ENCODE assay signal across 11 cellular contexts in genomic region chr11:74141274-74141695, GRCh38. TPM values are rescaled to one million over a fixed set of nuclear protein-coding genes. Genes with fewer than 3 reads are reported as not detected.
DNase-seq lines count a peak whose midpoint lies in the region; ATAC-seq, FAIRE-seq and TF ChIP-seq lines count a peak whose summit lies in the region.
"Had no signal": no experiment of that assay in that cellular context is flagged by ENCODE, and none has a peak within 500 bp of the region (broad histone marks: within the 10 kb centered on the region; RNA-seq: fewer than 3 reads in every experiment).

No MANE protein-coding gene starts in this region.

- H2BK120ac ChIP-seq in mesendoderm (ENCODE audit: low read depth, low read length), result peak overlapping the region; percentile 38

- in situ Hi-C loops in K562 (cut with MboI), result no loop called here

- peaks cover 20% of the 10 kb centered on the region for H3K36me3 Mint-ChIP-seq in Caco-2 (ENCODE audit: insufficient read depth, unreplicated experiment)

- H3K9ac ChIP-seq in K562 (ENCODE audit: insufficient read depth in 1 of 2, low read depth in 2 of 2, low read length in 2 of 2) (no peak overlapping the region), mesendoderm (ENCODE audit: low read length) (no peak overlapping the region)
- H3K9ac ChIP-seq: BLaER1 had no signal

- H3K27me3 ChIP-seq in Caco-2 (replicated peaks; ENCODE audit: control insufficient read depth, insufficient read depth, low read length) (no peaks in the 10 kb centered on the region), K562 (ENCODE audit: control insufficient read depth in 2 of 2, insufficient read depth in 2 of 2, low read length in 2 of 2) (no peaks in the 10 kb centered on the region), mesendoderm (ENCODE audit: insufficient read depth, low read length, poor library complexity) (no peaks in the 10 kb centered on the region)
- H3K27me3 ChIP-seq: BLaER1 had no signal

- H4K20me1 ChIP-seq in K562 (replicated peaks; ENCODE audit: control insufficient read depth, insufficient read depth, low read length), result no peaks in the 10 kb centered on the region
- H4K20me1 ChIP-seq: BLaER1 had no signal

- H3K79me2 ChIP-seq in K562 (ENCODE audit: control insufficient read depth, insufficient read depth, low read length) (no peaks in the 10 kb centered on the region), mesendoderm (ENCODE audit: control insufficient read depth, insufficient read depth, low read length) (no peaks in the 10 kb centered on the region)

- POLR2A ChIA-PET in Caco-2 (lab: Charles Lee), result no interaction called here
- POLR2A ChIA-PET in K562 (lab: Yijun Ruan, JAX), result interaction anchor here (0.6 kb wide), 1 partner anchor 8 kb away, joined by 4 read pairs; no protein-coding TSS in a partner anchor

- no peaks in the 10 kb centered on the region for H3K79me1 ChIP-seq in mesendoderm (ENCODE audit: low read length)

- TF ChIP-seq POLR2A in K562 (conservative IDR thresholded peaks at IDR 0.05), result no peak

- H3K9me3 ChIP-seq in Caco-2 (no peaks in the 10 kb centered on the region), K562 (replicated peaks; ENCODE audit: control insufficient read depth, insufficient read depth, low read depth, low read length) (no peaks in the 10 kb centered on the region)
- H3K9me3 ChIP-seq: BLaER1 had no signal

- 85% methylated on average over 2 of the region's 2 CpGs for WGBS in K562 (ENCODE audit: insufficient coverage, low coverage, missing lambda C conversion rate)
- WGBS in mesendoderm (ENCODE audit: extremely low coverage, insufficient coverage, low lambda C conversion rate), result no CpG with 5 or more reads among the region's 2 CpGs

- H3K4ac ChIP-seq in mesendoderm (ENCODE audit: low read depth, low read length), result peak overlapping the region; percentile 12

- H3K4me1 ChIP-seq in Caco-2 (peaks cover 41% of the 10 kb centered on the region), K562 (replicated peaks in 1 of 2; ENCODE audit: control insufficient read depth in 2 of 2, insufficient read depth in 2 of 2, low read length in 2 of 2) (peaks cover 0 to 17% of the 10 kb centered on the region in 2 experiments; a peak in 2 of 5 replicates), mesendoderm (ENCODE audit: control insufficient read depth, low read depth, low read length) (no peaks in the 10 kb centered on the region)
- H3K4me1 ChIP-seq: BLaER1 had no signal

- H3K4me3 ChIP-seq in Caco-2 (ENCODE audit: low read depth, low read length) (no peak overlapping the region), K562 (no peak overlapping the region), mesendoderm (ENCODE audit: low read length) (no peak overlapping the region)
- H3K4me3 ChIP-seq: BLaER1 had no signal

- H3K27ac Mint-ChIP-seq in Caco-2 (ENCODE audit: unreplicated experiment), result peak overlapping the region; percentile 95

- H3K4me2 ChIP-seq in K562 (ENCODE audit: insufficient read depth, low read length) (no peak overlapping the region), mesendoderm (ENCODE audit: low read length) (no peak overlapping the region)
- H3K4me2 ChIP-seq: BLaER1 had no signal

- no TSS peak for BruUV-seq in Caco-2 (replicated peaks; lab: Mats Ljungman, UMichigan)
- BruUV-seq in K562 (replicated peaks; lab: Mats Ljungman, UMichigan), result no TSS peak

- FAIRE-seq in K562 (lab: Jason Lieb, UNC), result no peak

- DNase-seq in Caco-2 (peak in 1 of 2 experiments; percentile 32), HT1080 (ENCODE audit: low read depth) (peak; percentile 30), K562 (ENCODE audit: extremely low read depth in 1 of 4, low spot score in 3 of 4) (no peak), mesendoderm (peak; percentile 18), ureter (ENCODE audit: low spot score) (no peak)
- DNase-seq in activated T-cell treated with anti-CD3 and anti-CD28 coated beads, Interleukin-2, amount 50 U/mL, for 48 hours, result no peak
- DNase-seq: posterior cingulate gyrus, T1000 had no signal

- intact Hi-C loops in Caco-2 (cut with micrococcal nuclease; ENCODE audit: unreplicated experiment) (no loop called here), K562 (cut with micrococcal nuclease) (no loop called here)

- no peak for TF ChIP-seq EP300 in K562 (IDR thresholded peaks at IDR 0.05; ENCODE audit: low read length)

- no peak overlapping the region for H3K56ac ChIP-seq in mesendoderm (ENCODE audit: low read length)

- H3K18ac ChIP-seq in mesendoderm (ENCODE audit: low read length), result no peak overlapping the region

- no peaks in the 10 kb centered on the region for H3K27me3 Mint-ChIP-seq in Caco-2 (ENCODE audit: insufficient read depth, unreplicated experiment)

- no peaks in the 10 kb centered on the region for H3K9me1 ChIP-seq in K562 (ENCODE audit: control insufficient read depth, insufficient read depth, low read length)

- no peak for TF ChIP-seq RAD21 in K562 (CRISPR knock-in tag; conservative IDR thresholded peaks at IDR 0.05 in 1 of 2, IDR thresholded peaks at IDR 0.05 in 1 of 2)

- no peak overlapping the region for H3K27ac ChIP-seq in K562 (ENCODE audit: extremely low read depth, low read depth, low read length)
- no peak overlapping the region for H3K27ac ChIP-seq in mesendoderm (ENCODE audit: low read depth, low read length)
- H3K27ac ChIP-seq: BLaER1 had no signal

- no peak overlapping the region for H4K8ac ChIP-seq in mesendoderm (ENCODE audit: low read depth, low read length)

- no peaks in the 10 kb centered on the region for H3K9me3 Mint-ChIP-seq in Caco-2 (ENCODE audit: unreplicated experiment)

- no peak overlapping the region for H2AK5ac ChIP-seq in mesendoderm (ENCODE audit: low read length)

- H2AFZ ChIP-seq in K562 (ENCODE audit: low read depth, low read length), result no peak overlapping the region

- no peak overlapping the region for H2BK15ac ChIP-seq in mesendoderm (replicated peaks; ENCODE audit: low read depth)

- H2BK5ac ChIP-seq in mesendoderm (ENCODE audit: low read length), result no peak overlapping the region

- H3K23ac ChIP-seq in mesendoderm (ENCODE audit: low read length), result no peak overlapping the region

- H3K4me3 Mint-ChIP-seq in Caco-2 (ENCODE audit: unreplicated experiment), result no peak overlapping the region

- TF ChIP-seq CTCF in Caco-2 (IDR thresholded peaks at IDR 0.05; ENCODE audit: insufficient read depth in 1 of 2, low read depth in 1 of 2, low read length in 1 of 2, severe bottlenecking in 1 of 2, unreplicated experiment in 1 of 2) (no peak), K562 (IDR thresholded peaks at IDR 0.05 in 2 of 3, conservative IDR thresholded peaks at IDR 0.05 in 1 of 3; ENCODE audit: insufficient read depth in 2 of 3, low read depth in 1 of 3, low read length in 3 of 3) (no peak)

- peak; percentile 41; the same call in 2 of the 3 replicates for ATAC-seq in K562
- no peak for ATAC-seq in HG03196 (IDR thresholded peaks at IDR 0.05; ENCODE audit: unreplicated experiment)
- no peak for ATAC-seq in GM19455 (IDR thresholded peaks at IDR 0.05; ENCODE audit: unreplicated experiment)

- CTCF ChIA-PET in Caco-2 (lab: Charles Lee) (interaction anchor here (0.5 kb wide), 1 partner anchor 366 kb away, joined by 3 read pairs; no protein-coding TSS in a partner anchor), K562 (lab: Yijun Ruan, JAX; ENCODE audit: low intra/inter-chr PET ratio) (no interaction called here)

- peaks cover 44% of the 10 kb centered on the region for H3K4me1 Mint-ChIP-seq in Caco-2 (ENCODE audit: low read depth, unreplicated experiment)

- H4K5ac ChIP-seq in mesendoderm (ENCODE audit: low read length), result no peak overlapping the region

- H3K36me3 ChIP-seq in Caco-2 (ENCODE audit: control insufficient read depth, insufficient read depth, low read length) (0 out of 2 replicates have a peak, but pooled peaks cover 2% of the 10 kb centered on the region), K562 (ENCODE audit: control insufficient read depth, insufficient read depth, low read length) (peaks cover 21% of the 10 kb centered on the region; the same call in 2 of the 3 replicates), mesendoderm (ENCODE audit: control insufficient read depth, insufficient read depth, low read length) (no peaks in the 10 kb centered on the region)

RNA-seq across cellular contexts. Expression of gene C2CD3, which starts 29.5 kb away (rescaled TPM):
- total RNA-seq in Caco-2 (2022), result 47.0 and 47.5 TPM in 2 replicates
- 11.9 and 20.5 TPM in 2 replicates for total RNA-seq in HT1080 (2014; rRNA removed; shearing (Covaris generic))
- polyA plus RNA-seq in HT1080 (2015; cell fraction: cytosol; rRNA removed), result 11.5 and 14.9 TPM in 2 replicates
- polyA plus RNA-seq in HT1080 (2015; cell fraction: nucleus; rRNA removed), result 20.1 and 21.4 TPM in 2 replicates
- 48.0 and 104 TPM in 2 replicates for total RNA-seq in K562 (2011; cell fraction: chromatin; rRNA removed; ENCODE audit: low replicate concordance)
- 16.0 and 24.7 TPM in 2 replicates for total RNA-seq in K562 (2011; cell fraction: nucleolus; rRNA removed)
- 30.5 and 41.8 TPM in 2 replicates for total RNA-seq in K562 (2011; cell fraction: nucleoplasm; rRNA removed)
- 10.9 and 13.9 TPM in 2 replicates for total RNA-seq in K562 (2014; rRNA removed)
- total RNA-seq in K562 (2014; rRNA removed; fragmentation: Illumina TruSeq; extraction: Trizol), result 11.1 and 13.0 TPM in 2 replicates
- 14.5 and 15.8 TPM in 2 replicates for total RNA-seq in K562 (2015; rRNA removed; fragmentation: Illumina TruSeq; extraction: Trizol)
- 17.6 and 18.5 TPM in 2 replicates for total RNA-seq in K562 (2021)
- 15.2 and 15.8 TPM in 2 replicates for polyA plus RNA-seq in K562 (2011; rRNA removed)
- polyA plus RNA-seq in K562 (2011; cell fraction: cytosol; rRNA removed), result 8.2 and 13.7 TPM in 2 replicates
- 14.6 and 33.1 TPM in 2 replicates for polyA plus RNA-seq in K562 (2011; cell fraction: nucleus; rRNA removed)
- 12.5 TPM in 2 replicates for polyA plus RNA-seq in K562 (2012)
- 18.7 and 20.2 TPM in 2 replicates for polyA plus RNA-seq in K562 (2014; fragmentation: Illumina TruSeq; extraction: Trizol)
- 1 to 10 TPM; 4.4 to 5.1 TPM for polyA plus RNA-seq in K562 (2014; fragmentation: Nextera tagmentation; extraction: Ambion mirVana)
- polyA plus RNA-seq in K562 (2014; rRNA removed), result 15.4 and 15.8 TPM in 2 replicates
- polyA minus RNA-seq in K562 (2011; rRNA and poly(A)+ RNA removed), result 33.0 and 34.9 TPM in 2 replicates
- polyA minus RNA-seq in K562 (2011; cell fraction: cytosol; rRNA and poly(A)+ RNA removed), result 12.7 and 14.6 TPM in 2 replicates
- polyA minus RNA-seq in K562 (2011; cell fraction: nucleus; rRNA and poly(A)+ RNA removed), result 26.7 and 29.8 TPM in 2 replicates
- 12.5 TPM for polyA plus RNA-seq in mesendoderm (2013, experiment 1 of 2)
- polyA plus RNA-seq in mesendoderm (2013, experiment 2 of 2), result 14.5 TPM
- total RNA-seq in ureter, result 40.5 TPM

RNA-seq across cellular contexts. Expression of gene PPME1, which starts 29.8 kb away (rescaled TPM):
- total RNA-seq in Caco-2 (2022) (109 and 114 TPM in 2 replicates), K562 (2014; rRNA removed) (37.6 and 59.6 TPM in 2 replicates), K562 (2014; rRNA removed; fragmentation: Illumina TruSeq; extraction: Trizol) (30.1 and 33.4 TPM in 2 replicates), K562 (2015; rRNA removed; fragmentation: Illumina TruSeq; extraction: Trizol) (42.3 and 45.7 TPM in 2 replicates), K562 (2021) (65.8 and 69.4 TPM in 2 replicates), ureter (63.2 TPM)
- total RNA-seq in HT1080 (2014; rRNA removed; shearing (Covaris generic)), result 44.0 and 53.1 TPM in 2 replicates
- 57.2 and 61.8 TPM in 2 replicates for polyA plus RNA-seq in HT1080 (2015; cell fraction: cytosol; rRNA removed)
- polyA plus RNA-seq in HT1080 (2015; cell fraction: nucleus; rRNA removed), result 69.8 and 71.3 TPM in 2 replicates
- total RNA-seq in K562 (2011; cell fraction: chromatin; rRNA removed; ENCODE audit: low replicate concordance), result 76.3 and 104 TPM in 2 replicates
- total RNA-seq in K562 (2011; cell fraction: nucleolus; rRNA removed), result 63.9 and 70.7 TPM in 2 replicates
- 77.6 and 103 TPM in 2 replicates for total RNA-seq in K562 (2011; cell fraction: nucleoplasm; rRNA removed)
- polyA plus RNA-seq in K562 (2011; rRNA removed) (52.5 and 89.2 TPM in 2 replicates), K562 (2014; fragmentation: Illumina TruSeq; extraction: Trizol) (75.8 and 81.7 TPM in 2 replicates), K562 (2014; fragmentation: Nextera tagmentation; extraction: Ambion mirVana) (10 to 100 TPM in 1 of 2 experiments, 1 to 10 TPM in 1; 9.8 to 24.1 TPM), K562 (2014; rRNA removed) (33.1 and 48.4 TPM in 2 replicates)
- 96.5 and 108 TPM in 2 replicates for polyA plus RNA-seq in K562 (2011; cell fraction: cytosol; rRNA removed)
- 101 and 105 TPM in 2 replicates for polyA plus RNA-seq in K562 (2011; cell fraction: nucleus; rRNA removed)
- polyA plus RNA-seq in K562 (2012), result 47.4 and 51.6 TPM in 2 replicates
- 52.9 and 57.0 TPM in 2 replicates for polyA minus RNA-seq in K562 (2011; rRNA and poly(A)+ RNA removed)
- 66.0 and 73.1 TPM in 2 replicates for polyA minus RNA-seq in K562 (2011; cell fraction: cytosol; rRNA and poly(A)+ RNA removed)
- polyA minus RNA-seq in K562 (2011; cell fraction: nucleus; rRNA and poly(A)+ RNA removed), result 90.7 and 144 TPM in 2 replicates
- polyA plus RNA-seq in mesendoderm (2013, experiment 1 of 2), result 47.6 TPM
- polyA plus RNA-seq in mesendoderm (2013, experiment 2 of 2), result 48.6 TPM

Comparison
In these comparisons a context has a peak if more than half of its experiments do, and no peak if none do; other contexts are left out.
1. DNase-seq: peak in HT1080 (single experiment) and mesendoderm (single experiment); none in K562 (0 of 4), activated T-cell treated with anti-CD3 and anti-CD28 coated beads, Interleukin-2, amount 50 U/mL, for 48 hours (0 of 2) and ureter (single experiment).